ENCODE assay signal across 8 cellular contexts in the genomic region with DNA sequence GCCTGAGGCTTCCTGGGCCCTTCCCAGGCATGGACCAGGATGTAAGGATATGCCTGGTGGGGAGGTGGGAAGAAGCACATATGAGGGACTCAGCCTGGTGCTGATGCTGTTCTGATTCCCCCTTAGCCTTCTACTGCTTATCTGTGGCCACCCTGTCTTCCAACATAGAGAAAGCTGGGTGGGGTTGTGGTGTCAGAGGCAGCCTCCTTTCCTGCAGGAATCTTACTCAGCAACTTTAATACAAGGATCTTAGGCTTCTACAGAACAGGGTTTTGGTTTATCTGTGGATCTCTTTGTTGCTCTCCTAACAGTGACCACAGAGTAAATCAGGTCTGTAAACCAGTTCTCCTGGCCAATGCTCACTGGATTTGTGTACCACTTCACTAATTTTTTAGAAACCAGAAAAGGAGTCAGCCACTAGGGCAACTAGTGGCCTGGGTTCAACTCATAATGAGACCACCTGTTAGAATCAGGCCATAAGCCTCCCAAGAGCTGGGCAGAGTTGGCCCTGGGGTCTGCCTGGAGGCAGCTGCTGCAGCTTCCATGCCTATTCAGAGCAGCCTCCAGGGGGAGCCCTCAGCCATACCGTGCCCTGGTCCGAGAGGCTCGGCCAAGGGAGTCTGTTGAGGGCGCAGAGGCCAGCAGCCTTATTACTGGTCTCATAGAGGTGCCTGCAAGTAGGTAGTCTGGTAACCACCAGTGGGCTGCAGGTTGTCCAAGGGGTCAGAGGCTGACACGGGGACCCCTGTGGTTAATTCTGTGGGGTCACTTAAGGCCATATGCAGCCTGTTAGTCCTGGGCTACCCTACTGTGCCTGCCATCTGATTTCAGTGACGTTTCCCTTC. TPM values are rescaled to one million over a fixed set of nuclear protein-coding genes. Genes with fewer than 3 reads are reported as not detected.
DNase-seq lines count a peak whose midpoint lies in the region; ATAC-seq, FAIRE-seq and TF ChIP-seq lines count a peak whose summit lies in the region.

No MANE protein-coding gene starts in this region.

- H3K9me3 ChIP-seq in heart right ventricle: no peaks in the 10 kb centered on the region

- H3K27ac ChIP-seq in heart right ventricle: no peak overlapping the region

- 57 to 59% methylated on average over 6 of the region's 6 CpGs for WGBS in heart right ventricle, 2 donors

- H3K36me3 ChIP-seq in heart right ventricle: peaks cover 0 to 61% (median 9%) of the 10 kb centered on the region in 9 donors

- ATAC-seq in heart right ventricle (peak in 6 of 8 donors; percentile 39 to 63 (median 50)), HG03175 (IDR thresholded peaks at IDR 0.05; ENCODE audit: unreplicated experiment) (no peak), GM21528 (IDR thresholded peaks at IDR 0.05; ENCODE audit: low FRiP score, unreplicated experiment) (no peak)

- peak; percentile 23 to 78 (median 68) for TF ChIP-seq CTCF in heart right ventricle (IDR thresholded peaks at IDR 0.05)

- intact Hi-C loops in heart right ventricle (cut with DNase I): loop anchor here in 4 of 10 donors (5.0 to 10.0 kb wide), 4 partner anchors 118 to 600 kb away; a partner anchor contains a TSS

- no peak for TF ChIP-seq POLR2A in H54 (IDR thresholded peaks at IDR 0.05; ENCODE audit: low read depth, low read length)

- DNase-seq in CD1c-positive myeloid dendritic cell (ENCODE audit: extremely low spot score) (peak; percentile 46), H54 (ENCODE audit: insufficient read length, low spot score) (peak; percentile 77), RPMI8226 (peak; percentile 76), heart right ventricle (peak; percentile 45 to 62)
- DNase-seq in activated naive CD4-positive, alpha-beta T cell treated with Interleukin-2 at 50 U/mL for 16 hours: peak; percentile 57
- DNase-seq in stimulated activated CD4-positive, alpha-beta T cell treated with anti-CD3 and anti-CD28 coated beads, Interleukin-12 subunit alpha, Interleukin-12 subunit beta, amount 100 ng/mL, for 48 hours (ENCODE audit: low read depth in 2 of 3, low spot score in 1 of 3): peak in 2 of 3 donors; percentile 50 to 55

- no peak for FAIRE-seq in H54 (lab: Jason Lieb, UNC)

- H3K27me3 ChIP-seq in heart right ventricle: peaks cover 0 to 15% (median 0%) of the 10 kb centered on the region in 7 donors

- peaks cover 9 to 50% (median 24%) of the 10 kb centered on the region in 9 donors for H3K4me1 ChIP-seq in heart right ventricle

- H3K4me3 ChIP-seq in heart right ventricle: no peak overlapping the region

RNA-seq across cellular contexts. Expression of a gene that starts 7.1 kb away (rescaled TPM):
- 1 to 10 TPM in 1 of 10 donors, under 1 TPM in 9; 0.15 to 1.8 (median 0.38) TPM for total RNA-seq in heart right ventricle
- under 1 TPM; 0.22 to 0.65 TPM for polyA plus RNA-seq in heart right ventricle

RNA-seq across cellular contexts. Expression of a gene that starts 19.9 kb away (rescaled TPM):
- total RNA-seq in heart right ventricle: 10 to 100 TPM; 46.1 to 80.6 (median 55.6) TPM
- 10 to 100 TPM; 17.2 to 38.0 TPM for polyA plus RNA-seq in heart right ventricle

RNA-seq across cellular contexts. Expression of a gene that starts 19.9 kb away (rescaled TPM):
- 10 to 100 TPM; 19.1 to 32.8 (median 26.8) TPM for total RNA-seq in heart right ventricle
- polyA plus RNA-seq in heart right ventricle: 10 to 100 TPM; 13.0 to 22.8 TPM

Comparison
In these comparisons a context has a peak if more than half of its experiments do, and no peak if none do; other contexts are left out.
1. ATAC-seq: peak in heart right ventricle (6 of 8); none in HG03175 (single experiment) and GM21528 (single experiment).
2. Peak in every context shown above with its lines, with median percentiles within 50 percentile points of each other: DNase-seq.